Comparison of ENCODE assay signal across 2 cellular contexts in genomic region chr19:15373644-15374043, GRCh38.
TF ChIP-seq lines count a peak whose summit lies in the region.

No MANE protein-coding gene starts in this region.

TF ChIP-seq in SK-N-SH, 30 proteins besides CTCF, POLR2A, EP300 and RAD21 (continued from another document):
- no peak for TF ChIP-seq GATA2 (CRISPR knock-in tag; IDR thresholded peaks at IDR 0.05)
- no peak for TF ChIP-seq JUND (IDR thresholded peaks at IDR 0.05)
- TF ChIP-seq SMC3 (IDR thresholded peaks at IDR 0.05; ENCODE audit: low read depth, low read length), result no peak
- no peak for TF ChIP-seq RCOR1 (IDR thresholded peaks at IDR 0.05; ENCODE audit: low read length)
- no peak for TF ChIP-seq TCF12 (IDR thresholded peaks at IDR 0.05)
- no peak for TF ChIP-seq USF1 (IDR thresholded peaks at IDR 0.05; ENCODE audit: borderline replicate concordance, low read depth)

TF ChIP-seq in SK-N-SH treated with all-trans-retinoic acid at 6 μM for 48 hours, 23 proteins besides CTCF, POLR2A, EP300 and RAD21 (continued from another document):
- no peak for TF ChIP-seq CSRNP3 (CRISPR knock-in tag; IDR thresholded peaks at IDR 0.05)
- no peak for TF ChIP-seq ZNF565 (CRISPR knock-in tag; conservative IDR thresholded peaks at IDR 0.05; ENCODE audit: low read depth)
